In the genomic region with DNA sequence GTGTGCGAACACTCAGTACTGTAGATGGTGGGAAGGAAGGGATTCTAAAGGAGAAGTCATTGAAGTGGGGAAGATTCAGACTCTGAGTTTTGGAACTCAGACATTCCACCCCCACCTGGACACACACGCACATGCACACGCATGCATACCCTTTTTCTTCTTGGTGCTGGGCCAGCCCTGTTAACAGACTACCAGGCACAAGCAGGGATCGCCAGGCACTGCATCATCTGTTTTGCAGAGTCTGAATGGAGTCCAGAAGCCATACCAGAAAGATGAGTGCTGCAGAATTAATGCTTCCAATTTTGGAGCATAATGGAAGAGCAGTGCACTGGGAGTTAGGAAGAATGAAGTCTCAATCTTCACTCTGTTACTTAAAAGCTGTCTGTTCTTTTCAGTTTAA, we compare ENCODE assay signal across 1 cellular context.
TF ChIP-seq lines count a peak whose summit lies in the region.

No MANE protein-coding gene starts in this region.

TF ChIP-seq in SK-N-SH, 30 proteins besides CTCF, POLR2A, EP300 and RAD21 (continued from another document):
- TF ChIP-seq, protein P1, sequence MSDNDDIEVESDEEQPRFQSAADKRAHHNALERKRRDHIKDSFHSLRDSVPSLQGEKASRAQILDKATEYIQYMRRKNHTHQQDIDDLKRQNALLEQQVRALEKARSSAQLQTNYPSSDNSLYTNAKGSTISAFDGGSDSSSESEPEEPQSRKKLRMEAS (IDR thresholded peaks at IDR 0.05; ENCODE audit: low read depth): no peak
- TF ChIP-seq POLR2AphosphoS5 (IDR thresholded peaks at IDR 0.05; ENCODE audit: low read depth, low read length): no peak
- TF ChIP-seq JUND (IDR thresholded peaks at IDR 0.05): no peak
- no peak for TF ChIP-seq NFIC (IDR thresholded peaks at IDR 0.05; ENCODE audit: borderline replicate concordance)
- TF ChIP-seq RXRA (IDR thresholded peaks at IDR 0.05; ENCODE audit: borderline replicate concordance, low read depth): no peak
- TF ChIP-seq SIN3A (IDR thresholded peaks at IDR 0.05; ENCODE audit: borderline replicate concordance, low read depth, low read length): no peak
- no peak for TF ChIP-seq CHD2 (IDR thresholded peaks at IDR 0.05; ENCODE audit: low read length, partially characterized antibody)
- TF ChIP-seq, protein P2, sequence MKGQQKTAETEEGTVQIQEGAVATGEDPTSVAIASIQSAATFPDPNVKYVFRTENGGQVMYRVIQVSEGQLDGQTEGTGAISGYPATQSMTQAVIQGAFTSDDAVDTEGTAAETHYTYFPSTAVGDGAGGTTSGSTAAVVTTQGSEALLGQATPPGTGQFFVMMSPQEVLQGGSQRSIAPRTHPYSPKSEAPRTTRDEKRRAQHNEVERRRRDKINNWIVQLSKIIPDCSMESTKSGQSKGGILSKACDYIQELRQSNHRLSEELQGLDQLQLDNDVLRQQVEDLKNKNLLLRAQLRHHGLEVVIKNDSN (IDR thresholded peaks at IDR 0.05; ENCODE audit: borderline replicate concordance, low read depth): no peak
- no peak for TF ChIP-seq MEF2A (IDR thresholded peaks at IDR 0.05; ENCODE audit: borderline replicate concordance, low read depth)
- TF ChIP-seq, protein P3, sequence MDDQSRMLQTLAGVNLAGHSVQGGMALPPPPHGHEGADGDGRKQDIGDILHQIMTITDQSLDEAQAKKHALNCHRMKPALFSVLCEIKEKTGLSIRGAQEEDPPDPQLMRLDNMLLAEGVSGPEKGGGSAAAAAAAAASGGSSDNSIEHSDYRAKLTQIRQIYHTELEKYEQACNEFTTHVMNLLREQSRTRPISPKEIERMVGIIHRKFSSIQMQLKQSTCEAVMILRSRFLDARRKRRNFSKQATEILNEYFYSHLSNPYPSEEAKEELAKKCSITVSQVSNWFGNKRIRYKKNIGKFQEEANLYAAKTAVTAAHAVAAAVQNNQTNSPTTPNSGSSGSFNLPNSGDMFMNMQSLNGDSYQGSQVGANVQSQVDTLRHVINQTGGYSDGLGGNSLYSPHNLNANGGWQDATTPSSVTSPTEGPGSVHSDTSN (IDR thresholded peaks at IDR 0.05): no peak
- no peak for TF ChIP-seq TEAD4 (IDR thresholded peaks at IDR 0.05; ENCODE audit: borderline replicate concordance, insufficient read depth)
- no peak for TF ChIP-seq GATA2 (CRISPR knock-in tag; IDR thresholded peaks at IDR 0.05)
- no peak for TF ChIP-seq RFX5 (IDR thresholded peaks at IDR 0.05; ENCODE audit: low read length)
- no peak for TF ChIP-seq EZH2phosphoT487 (IDR thresholded peaks at IDR 0.05; ENCODE audit: borderline replicate concordance, low read depth)
- TF ChIP-seq, protein P4, sequence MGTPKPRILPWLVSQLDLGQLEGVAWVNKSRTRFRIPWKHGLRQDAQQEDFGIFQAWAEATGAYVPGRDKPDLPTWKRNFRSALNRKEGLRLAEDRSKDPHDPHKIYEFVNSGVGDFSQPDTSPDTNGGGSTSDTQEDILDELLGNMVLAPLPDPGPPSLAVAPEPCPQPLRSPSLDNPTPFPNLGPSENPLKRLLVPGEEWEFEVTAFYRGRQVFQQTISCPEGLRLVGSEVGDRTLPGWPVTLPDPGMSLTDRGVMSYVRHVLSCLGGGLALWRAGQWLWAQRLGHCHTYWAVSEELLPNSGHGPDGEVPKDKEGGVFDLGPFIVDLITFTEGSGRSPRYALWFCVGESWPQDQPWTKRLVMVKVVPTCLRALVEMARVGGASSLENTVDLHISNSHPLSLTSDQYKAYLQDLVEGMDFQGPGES (IDR thresholded peaks at IDR 0.05; ENCODE audit: low read depth, low read length): no peak
- TF ChIP-seq, protein P5, sequence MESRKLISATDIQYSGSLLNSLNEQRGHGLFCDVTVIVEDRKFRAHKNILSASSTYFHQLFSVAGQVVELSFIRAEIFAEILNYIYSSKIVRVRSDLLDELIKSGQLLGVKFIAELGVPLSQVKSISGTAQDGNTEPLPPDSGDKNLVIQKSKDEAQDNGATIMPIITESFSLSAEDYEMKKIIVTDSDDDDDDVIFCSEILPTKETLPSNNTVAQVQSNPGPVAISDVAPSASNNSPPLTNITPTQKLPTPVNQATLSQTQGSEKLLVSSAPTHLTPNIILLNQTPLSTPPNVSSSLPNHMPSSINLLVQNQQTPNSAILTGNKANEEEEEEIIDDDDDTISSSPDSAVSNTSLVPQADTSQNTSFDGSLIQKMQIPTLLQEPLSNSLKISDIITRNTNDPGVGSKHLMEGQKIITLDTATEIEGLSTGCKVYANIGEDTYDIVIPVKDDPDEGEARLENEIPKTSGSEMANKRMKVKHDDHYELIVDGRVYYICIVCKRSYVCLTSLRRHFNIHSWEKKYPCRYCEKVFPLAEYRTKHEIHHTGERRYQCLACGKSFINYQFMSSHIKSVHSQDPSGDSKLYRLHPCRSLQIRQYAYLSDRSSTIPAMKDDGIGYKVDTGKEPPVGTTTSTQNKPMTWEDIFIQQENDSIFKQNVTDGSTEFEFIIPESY (IDR thresholded peaks at IDR 0.05; ENCODE audit: borderline replicate concordance, low read depth): no peak
- no peak for TF ChIP-seq YY1 (IDR thresholded peaks at IDR 0.05; ENCODE audit: low read depth)
TF ChIP-seq in SK-N-SH: peak in this region for 0.
